Comparison of ENCODE assay signal across 8 cellular contexts in genomic region chrX:38806054-38806389, GRCh38. TPM values are rescaled to one million over a fixed set of nuclear protein-coding genes. Genes with fewer than 3 reads are reported as not detected.
DNase-seq lines count a peak whose midpoint lies in the region; ATAC-seq and TF ChIP-seq lines count a peak whose summit lies in the region.

No MANE protein-coding gene starts in this region.

- DNase-seq in NCI-H1092 (lab: John Stamatoyannopoulos, UW), result peak; percentile 36
- no peak for DNase-seq in NCI-H1092 treated with DMSO at 0.1 percent for 48 hours (lab: John Stamatoyannopoulos, UW)
- DNase-seq in ascending aorta (ENCODE audit: low spot score in 2 of 2), result no peak
- DNase-seq in left lung, result no peak
- DNase-seq in thyroid gland, result peak in 1 of 2 donors; percentile 1

- H3K27me3 Mint-ChIP-seq in IgD-negative memory B cell, result peaks cover 4% of the 10 kb centered on the region

- no peak for TF ChIP-seq POLR2A in thyroid gland (IDR thresholded peaks at IDR 0.05)

- ATAC-seq in left lung (no peak), HG02678 (IDR thresholded peaks at IDR 0.05; ENCODE audit: unreplicated experiment) (no peak), HG02852 (IDR thresholded peaks at IDR 0.05; ENCODE audit: unreplicated experiment) (no peak)

- H3K27me3 ChIP-seq in ascending aorta (no peaks in the 10 kb centered on the region), left lung (no peaks in the 10 kb centered on the region), thyroid gland (no peaks in the 10 kb centered on the region)

- peak overlapping the region in 1 of 3 donors; percentile 93 for H3K27ac Mint-ChIP-seq in IgD-negative memory B cell

- H3K4me3 Mint-ChIP-seq in IgD-negative memory B cell, result peak overlapping the region; percentile 83 to 97 (median 94)

- H3K9me3 ChIP-seq in ascending aorta (no peaks in the 10 kb centered on the region), left lung (no peaks in the 10 kb centered on the region), thyroid gland (no peaks in the 10 kb centered on the region)

- no peak for TF ChIP-seq CTCF in ascending aorta (IDR thresholded peaks at IDR 0.05)
- no peak for TF ChIP-seq CTCF in left lung (IDR thresholded peaks at IDR 0.05)
- no peak for TF ChIP-seq CTCF in thyroid gland (IDR thresholded peaks at IDR 0.05)

- no peaks in the 10 kb centered on the region for H3K36me3 Mint-ChIP-seq in IgD-negative memory B cell

- WGBS in thyroid gland, 2 donors, result 14 to 19% methylated on average over 9 to 10 of the region's 10 CpGs

- H3K36me3 ChIP-seq in ascending aorta (no peaks in the 10 kb centered on the region), left lung (no peaks in the 10 kb centered on the region), thyroid gland (no peaks in the 10 kb centered on the region)

- H3K4me3 ChIP-seq in ascending aorta (peak overlapping the region; percentile 66 to 78), left lung (peak overlapping the region; percentile 45 to 70), thyroid gland (replicated peaks in 1 of 3) (no peak overlapping the region)

- peak overlapping the region; percentile 80 to 91 for H3K27ac ChIP-seq in ascending aorta
- peak overlapping the region; percentile 79 to 90 for H3K27ac ChIP-seq in left lung
- peak overlapping the region in 2 of 3 donors; percentile 81 to 86 for H3K27ac ChIP-seq in thyroid gland

- H3K4me1 Mint-ChIP-seq in IgD-negative memory B cell, result peaks cover under 1 to 24% (median 9%) of the 10 kb centered on the region in 3 donors

- H3K4me1 ChIP-seq in ascending aorta (peaks cover 0 to 5% of the 10 kb centered on the region in 2 donors), left lung (peaks cover 0 to 28% of the 10 kb centered on the region in 2 donors), thyroid gland (peaks cover 5 to 19% of the 10 kb centered on the region in 2 donors)

- intact Hi-C loops in ascending aorta (cut with DNase I), result loop anchor here (10.0 kb wide), 3 partner anchors 1289 to 1459 kb away; partner anchors contain the start of gene BCOR
- intact Hi-C loops in left lung (cut with DNase I), result no loop called here
- intact Hi-C loops in thyroid gland (cut with DNase I), result no loop called here

- H3K9me3 Mint-ChIP-seq in IgD-negative memory B cell, result peaks cover 0 to 2% (median 0%) of the 10 kb centered on the region in 3 donors

RNA-seq across cellular contexts. Expression of gene MID1IP1, which starts 4.8 kb away (rescaled TPM):
- polyA plus RNA-seq in IgD-negative memory B cell, result 12.6 TPM
- total RNA-seq in ascending aorta, result 76.1 TPM
- 10 to 100 TPM; 73.5 to 74.2 TPM for total RNA-seq in left lung
- total RNA-seq in thyroid gland, result 10 to 100 TPM; 19.3 to 36.8 (median 24.9) TPM

Comparison
In these comparisons a context has a peak if more than half of its experiments do, and no peak if none do; other contexts are left out.
1. H3K4me3 ChIP-seq: peak in ascending aorta (2 of 2) and left lung (2 of 2); none in thyroid gland (0 of 3).
2. Peak in every context shown above with its lines, with median percentiles within 50 percentile points of each other: H3K27ac ChIP-seq.